29 cellular contexts compared by ENCODE assay signal in the genomic region with DNA sequence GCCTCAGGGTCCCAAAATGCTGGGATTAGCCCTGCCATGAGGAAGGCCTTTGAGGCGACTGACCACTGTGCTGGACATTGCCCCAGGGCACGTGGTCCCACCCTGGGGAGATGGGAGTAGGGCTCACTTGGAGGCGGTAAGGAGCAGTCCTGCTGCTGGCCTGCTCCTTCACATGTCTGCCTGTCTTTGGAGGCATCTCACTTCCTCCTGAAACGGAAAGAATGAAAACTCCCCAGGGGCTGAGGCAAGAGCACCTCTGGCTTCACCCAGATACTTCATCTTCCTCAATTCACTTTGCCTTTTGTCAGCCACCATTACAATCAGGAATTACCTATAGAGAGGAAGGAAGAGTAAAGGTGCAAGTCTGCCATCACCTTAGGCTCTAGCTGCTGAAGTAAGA. TPM values are rescaled to one million over a fixed set of nuclear protein-coding genes. Genes with fewer than 3 reads are reported as not detected.
DNase-seq lines count a peak whose midpoint lies in the region; ATAC-seq and TF ChIP-seq lines count a peak whose summit lies in the region.
"Had no signal": no experiment of that assay in that cellular context is flagged by ENCODE, and none has a peak within 500 bp of the region (broad histone marks: within the 10 kb centered on the region; RNA-seq: fewer than 3 reads in every experiment).

No MANE protein-coding gene starts in this region.

- TF ChIP-seq EP300 in SK-N-SH (IDR thresholded peaks at IDR 0.05; ENCODE audit: borderline replicate concordance in 1 of 2, low read depth in 1 of 2, low read length in 1 of 2), result no peak

- no peaks in the 10 kb centered on the region for H3K27me3 ChIP-seq in BLaER1
- H3K27me3 ChIP-seq in SK-N-SH (ENCODE audit: insufficient read depth), result peaks cover 44% of the 10 kb centered on the region; the same call in 1 of the 2 replicates
- H3K27me3 ChIP-seq: adrenal gland, left lung, uterus had no signal

- H3K9me3 ChIP-seq in BLaER1, result no peaks in the 10 kb centered on the region
- no peaks in the 10 kb centered on the region for H3K9me3 ChIP-seq in SK-N-SH
- H3K9me3 ChIP-seq: adrenal gland, left lung, thoracic aorta, uterus had no signal

- no peak for TF ChIP-seq CTCF in SK-N-SH (IDR thresholded peaks at IDR 0.05)

- H3F3A ChIP-seq in SK-N-SH (replicated peaks; ENCODE audit: insufficient read depth), result no peaks in the 10 kb centered on the region

- H3K4me2 ChIP-seq in BLaER1 (peak overlapping the region; percentile 37), SK-N-SH (no peak overlapping the region)
- H3K4me2 ChIP-seq: GM23338 had no signal

- H4K20me1 ChIP-seq in BLaER1, result no peaks in the 10 kb centered on the region
- H4K20me1 ChIP-seq in SK-N-SH (ENCODE audit: insufficient read depth), result no peaks in the 10 kb centered on the region

- H2AFZ ChIP-seq in SK-N-SH (ENCODE audit: low read depth), result no peak overlapping the region
- H2AFZ ChIP-seq: parathyroid adenoma had no signal

- POLR2A ChIA-PET in SK-N-SH (lab: Yijun Ruan, JAX), result no interaction called here

- CTCF ChIA-PET in SK-N-SH (lab: Yijun Ruan, JAX), result no interaction called here

- H3K27ac ChIP-seq in BLaER1, result no peak overlapping the region
- no peak overlapping the region for H3K27ac ChIP-seq in substantia nigra (ENCODE audit: low read depth, low read length, poor library complexity, severe bottlenecking)
- no peak overlapping the region for H3K27ac ChIP-seq in SK-N-SH (ENCODE audit: low read depth in 2 of 2, low read length in 1 of 2)
- H3K27ac ChIP-seq: adrenal gland, left lung, parathyroid adenoma, thoracic aorta, uterus had no signal

- peak; percentile 82 for DNase-seq in SKM-1 treated with dmso at 0.1 percent for 144 hours (lab: John Stamatoyannopoulos, UW; ENCODE audit: unreplicated experiment)
- no peak for DNase-seq in substantia nigra (lab: John Stamatoyannopoulos, UW)
- DNase-seq in germinal center (ENCODE audit: low spot score), result no peak
- no peak for DNase-seq in NCI-H1694 (lab: John Stamatoyannopoulos, UW)
- DNase-seq in SK-N-SH, result no peak
- DNase-seq: activated CD4-positive, alpha-beta memory T cell treated with anti-CD3 and anti-CD28 coated beads, Interleukin-2, amount 10 ng/mL, durations not matched to agents 7 days and 5 days; activated CD4-positive, alpha-beta T cell treated with anti-CD3 and anti-CD28 coated beads for 1 hour; activated CD8-positive, alpha-beta memory T cell treated with anti-CD3 and anti-CD28 coated beads, Interleukin-2, amount 50 U/mL, for 4 hours; activated naive CD4-positive, alpha-beta T cell treated with Interleukin-2 at 50 U/mL for 16 hours; adrenal gland; CD8-positive, alpha-beta T cell; EL; head of caudate nucleus; left lung; NCI-H1105 treated with DMSO at 0.1 percent for 48 hours; NCI-H2081; NCI-H226; NCI-H526 treated with DMSO at 0.1 percent for 48 hours; small intestine; stimulated activated naive CD4-positive, alpha-beta T cell treated with Interleukin-2 at 50 U/mL for 16 hours; T-helper 2 cell; uterus had no signal

- WGBS in SK-N-SH (ENCODE audit: low lambda C conversion rate), result 12% methylated on average over 3 of the region's 4 CpGs

- H3K4me3 ChIP-seq in BLaER1, result no peak overlapping the region
- no peak overlapping the region for H3K4me3 ChIP-seq in SK-N-SH (ENCODE audit: low read depth in 2 of 2, low read length in 1 of 2)
- H3K4me3 ChIP-seq: adrenal gland, GM23338, left lung, thoracic aorta, uterus had no signal

- H3K9me2 ChIP-seq in SK-N-SH, result no peaks in the 10 kb centered on the region

- H3K4me1 ChIP-seq in BLaER1 (peaks cover 10% of the 10 kb centered on the region), SK-N-SH (ENCODE audit: control insufficient read depth in 1 of 2, insufficient read depth in 2 of 2, low read depth in 1 of 2, low read length in 1 of 2) (no peaks in the 10 kb centered on the region)
- H3K4me1 ChIP-seq: adrenal gland, left lung, parathyroid adenoma, uterus had no signal

- TF ChIP-seq RAD21 in SK-N-SH (IDR thresholded peaks at IDR 0.05; ENCODE audit: low read length), result no peak

- peak; percentile 51 for ATAC-seq in GM19397 (IDR thresholded peaks at IDR 0.05; ENCODE audit: unreplicated experiment)
- peak; percentile 67 for ATAC-seq in HG03442 (IDR thresholded peaks at IDR 0.05; ENCODE audit: unreplicated experiment)
- ATAC-seq: CD8-positive, alpha-beta T cell; left lung; SK-N-SH treated with all-trans-retinoic acid at 6 μM for 48 hours had no signal

- no peak overlapping the region for H3K9ac ChIP-seq in BLaER1
- no peak overlapping the region for H3K9ac ChIP-seq in SK-N-SH
- H3K9ac ChIP-seq: parathyroid adenoma had no signal

- H3K36me3 ChIP-seq in BLaER1 (no peaks in the 10 kb centered on the region), SK-N-SH (replicated peaks in 1 of 2; ENCODE audit: control insufficient read depth in 1 of 2, insufficient read depth in 2 of 2, low read length in 1 of 2) (no peaks in the 10 kb centered on the region)
- H3K36me3 ChIP-seq: adrenal gland, left lung, thoracic aorta, uterus had no signal

- H3K79me2 ChIP-seq in SK-N-SH (ENCODE audit: insufficient read depth), result no peaks in the 10 kb centered on the region
- H3K79me2 ChIP-seq: parathyroid adenoma had no signal

TF ChIP-seq in SK-N-SH, 30 proteins besides CTCF, POLR2A, EP300 and RAD21:
- TF ChIP-seq FOSL2 (IDR thresholded peaks at IDR 0.05; ENCODE audit: borderline replicate concordance, low read depth), result no peak
- TF ChIP-seq RFX5 (IDR thresholded peaks at IDR 0.05; ENCODE audit: low read length), result no peak
- TF ChIP-seq ELF1 (IDR thresholded peaks at IDR 0.05), result no peak
- TF ChIP-seq, protein P1, sequence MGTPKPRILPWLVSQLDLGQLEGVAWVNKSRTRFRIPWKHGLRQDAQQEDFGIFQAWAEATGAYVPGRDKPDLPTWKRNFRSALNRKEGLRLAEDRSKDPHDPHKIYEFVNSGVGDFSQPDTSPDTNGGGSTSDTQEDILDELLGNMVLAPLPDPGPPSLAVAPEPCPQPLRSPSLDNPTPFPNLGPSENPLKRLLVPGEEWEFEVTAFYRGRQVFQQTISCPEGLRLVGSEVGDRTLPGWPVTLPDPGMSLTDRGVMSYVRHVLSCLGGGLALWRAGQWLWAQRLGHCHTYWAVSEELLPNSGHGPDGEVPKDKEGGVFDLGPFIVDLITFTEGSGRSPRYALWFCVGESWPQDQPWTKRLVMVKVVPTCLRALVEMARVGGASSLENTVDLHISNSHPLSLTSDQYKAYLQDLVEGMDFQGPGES (IDR thresholded peaks at IDR 0.05; ENCODE audit: low read depth, low read length), result no peak
- TF ChIP-seq, protein P2, sequence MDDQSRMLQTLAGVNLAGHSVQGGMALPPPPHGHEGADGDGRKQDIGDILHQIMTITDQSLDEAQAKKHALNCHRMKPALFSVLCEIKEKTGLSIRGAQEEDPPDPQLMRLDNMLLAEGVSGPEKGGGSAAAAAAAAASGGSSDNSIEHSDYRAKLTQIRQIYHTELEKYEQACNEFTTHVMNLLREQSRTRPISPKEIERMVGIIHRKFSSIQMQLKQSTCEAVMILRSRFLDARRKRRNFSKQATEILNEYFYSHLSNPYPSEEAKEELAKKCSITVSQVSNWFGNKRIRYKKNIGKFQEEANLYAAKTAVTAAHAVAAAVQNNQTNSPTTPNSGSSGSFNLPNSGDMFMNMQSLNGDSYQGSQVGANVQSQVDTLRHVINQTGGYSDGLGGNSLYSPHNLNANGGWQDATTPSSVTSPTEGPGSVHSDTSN (IDR thresholded peaks at IDR 0.05), result no peak
- no peak for TF ChIP-seq MXI1 (IDR thresholded peaks at IDR 0.05; ENCODE audit: low read depth, low read length)
- TF ChIP-seq YY1 (IDR thresholded peaks at IDR 0.05; ENCODE audit: low read depth), result no peak
- no peak for TF ChIP-seq FOXJ3 (CRISPR knock-in tag; IDR thresholded peaks at IDR 0.05)
- TF ChIP-seq GABPA (IDR thresholded peaks at IDR 0.05; ENCODE audit: low read depth), result no peak
- no peak for TF ChIP-seq CHD2 (IDR thresholded peaks at IDR 0.05; ENCODE audit: low read length, partially characterized antibody)
- no peak for TF ChIP-seq JUND (IDR thresholded peaks at IDR 0.05)
- TF ChIP-seq, protein P3, sequence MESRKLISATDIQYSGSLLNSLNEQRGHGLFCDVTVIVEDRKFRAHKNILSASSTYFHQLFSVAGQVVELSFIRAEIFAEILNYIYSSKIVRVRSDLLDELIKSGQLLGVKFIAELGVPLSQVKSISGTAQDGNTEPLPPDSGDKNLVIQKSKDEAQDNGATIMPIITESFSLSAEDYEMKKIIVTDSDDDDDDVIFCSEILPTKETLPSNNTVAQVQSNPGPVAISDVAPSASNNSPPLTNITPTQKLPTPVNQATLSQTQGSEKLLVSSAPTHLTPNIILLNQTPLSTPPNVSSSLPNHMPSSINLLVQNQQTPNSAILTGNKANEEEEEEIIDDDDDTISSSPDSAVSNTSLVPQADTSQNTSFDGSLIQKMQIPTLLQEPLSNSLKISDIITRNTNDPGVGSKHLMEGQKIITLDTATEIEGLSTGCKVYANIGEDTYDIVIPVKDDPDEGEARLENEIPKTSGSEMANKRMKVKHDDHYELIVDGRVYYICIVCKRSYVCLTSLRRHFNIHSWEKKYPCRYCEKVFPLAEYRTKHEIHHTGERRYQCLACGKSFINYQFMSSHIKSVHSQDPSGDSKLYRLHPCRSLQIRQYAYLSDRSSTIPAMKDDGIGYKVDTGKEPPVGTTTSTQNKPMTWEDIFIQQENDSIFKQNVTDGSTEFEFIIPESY (IDR thresholded peaks at IDR 0.05; ENCODE audit: borderline replicate concordance, low read depth), result no peak
- no peak for TF ChIP-seq RCOR1 (IDR thresholded peaks at IDR 0.05; ENCODE audit: low read length)
- TF ChIP-seq, protein P4, sequence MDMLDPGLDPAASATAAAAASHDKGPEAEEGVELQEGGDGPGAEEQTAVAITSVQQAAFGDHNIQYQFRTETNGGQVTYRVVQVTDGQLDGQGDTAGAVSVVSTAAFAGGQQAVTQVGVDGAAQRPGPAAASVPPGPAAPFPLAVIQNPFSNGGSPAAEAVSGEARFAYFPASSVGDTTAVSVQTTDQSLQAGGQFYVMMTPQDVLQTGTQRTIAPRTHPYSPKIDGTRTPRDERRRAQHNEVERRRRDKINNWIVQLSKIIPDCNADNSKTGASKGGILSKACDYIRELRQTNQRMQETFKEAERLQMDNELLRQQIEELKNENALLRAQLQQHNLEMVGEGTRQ (IDR thresholded peaks at IDR 0.05; ENCODE audit: borderline replicate concordance, low read depth, low read length), result no peak
- no peak for TF ChIP-seq SMC3 (IDR thresholded peaks at IDR 0.05; ENCODE audit: low read depth, low read length)
- TF ChIP-seq POLR2AphosphoS5 (IDR thresholded peaks at IDR 0.05; ENCODE audit: low read depth, low read length), result no peak
- TF ChIP-seq RXRA (IDR thresholded peaks at IDR 0.05; ENCODE audit: borderline replicate concordance, low read depth), result no peak
- no peak for TF ChIP-seq SIN3A (IDR thresholded peaks at IDR 0.05; ENCODE audit: borderline replicate concordance, low read depth, low read length)

RNA-seq across cellular contexts. Expression of a gene that starts 59.9 kb away (rescaled TPM):
- not detected in 2 replicates for polyA plus RNA-seq in SK-N-SH (2012; rRNA removed)
- not detected in 2 replicates for polyA plus RNA-seq in SK-N-SH (2012; cell fraction: cytosol; rRNA removed)
- polyA plus RNA-seq in SK-N-SH (2012; cell fraction: nucleus; rRNA removed), result not detected in 2 replicates
